Comparison of ENCODE assay signal across 17 cellular contexts in genomic region chr3:53146319-53146868, GRCh38. TPM values are rescaled to one million over a fixed set of nuclear protein-coding genes. Genes with fewer than 3 reads are reported as not detected.
DNase-seq lines count a peak whose midpoint lies in the region; ATAC-seq and TF ChIP-seq lines count a peak whose summit lies in the region.
"Had no signal": no experiment of that assay in that cellular context is flagged by ENCODE, and none has a peak within 500 bp of the region (broad histone marks: within the 10 kb centered on the region; RNA-seq: fewer than 3 reads in every experiment).

No MANE protein-coding gene starts in this region.

- H3K9ac ChIP-seq in PC-3 (ENCODE audit: low read length) (no peak overlapping the region), colonic mucosa (ENCODE audit: low read depth in 2 of 2, low read length in 2 of 2) (peak overlapping the region in 1 of 2 donors; percentile 56)
- H3K9ac ChIP-seq: BLaER1, KMS-11 had no signal

- no peaks in the 10 kb centered on the region for H3K9me3 ChIP-seq in PC-3 (ENCODE audit: low read length)
- no peaks in the 10 kb centered on the region for H3K9me3 ChIP-seq in colonic mucosa
- H3K9me3 ChIP-seq in neutrophil = no peaks in the 10 kb centered on the region
- H3K9me3 ChIP-seq in upper lobe of right lung = no peaks in the 10 kb centered on the region
- H3K9me3 ChIP-seq: BLaER1, MG63, SJCRH30 had no signal

- H3F3A ChIP-seq in PC-3 (ENCODE audit: low read length, unreplicated experiment) = no peaks in the 10 kb centered on the region

- ATAC-seq in PC-3 (no peak), upper lobe of right lung (no peak)
- ATAC-seq: HepG2 had no signal

- no peaks in the 10 kb centered on the region for H3K27me3 ChIP-seq in PC-3 (ENCODE audit: low read length)
- H3K27me3 ChIP-seq in colonic mucosa = no peaks in the 10 kb centered on the region
- H3K27me3 ChIP-seq in neutrophil = no peaks in the 10 kb centered on the region
- no peaks in the 10 kb centered on the region for H3K27me3 ChIP-seq in upper lobe of right lung
- H3K27me3 ChIP-seq: BLaER1, MG63 had no signal

- H3K9me2 ChIP-seq in PC-3 (replicated peaks; ENCODE audit: low read length) = no peaks in the 10 kb centered on the region

- TF ChIP-seq CTCF in PC-3 (conservative IDR thresholded peaks at IDR 0.05; ENCODE audit: low read depth, low read length) (no peak), colonic mucosa (IDR thresholded peaks at IDR 0.05) (no peak), neutrophil (IDR thresholded peaks at IDR 0.05) (no peak), upper lobe of right lung (IDR thresholded peaks at IDR 0.05) (no peak)

- no peaks in the 10 kb centered on the region for H3K36me3 ChIP-seq in PC-3 (ENCODE audit: low read depth, low read length)
- H3K36me3 ChIP-seq in colonic mucosa = no peaks in the 10 kb centered on the region
- H3K36me3 ChIP-seq in neutrophil = no peaks in the 10 kb centered on the region
- H3K36me3 ChIP-seq in upper lobe of right lung = no peaks in the 10 kb centered on the region
- H3K36me3 ChIP-seq: BLaER1, MG63, SJCRH30 had no signal

- H3K4me2 ChIP-seq in PC-3 (ENCODE audit: low read length) = peak overlapping the region; percentile 77
- H3K4me2 ChIP-seq: BLaER1, KMS-11 had no signal

- no peak overlapping the region for H3K4me3 ChIP-seq in PC-3 (ENCODE audit: low read length)
- no peak overlapping the region for H3K4me3 ChIP-seq in colonic mucosa
- H3K4me3 ChIP-seq in neutrophil (ENCODE audit: low read depth in 1 of 2, low read length in 1 of 2) = no peak overlapping the region
- no peak overlapping the region for H3K4me3 ChIP-seq in upper lobe of right lung
- H3K4me3 ChIP-seq: BLaER1, MG63, SJCRH30 had no signal

- POLR2A ChIA-PET in PC-3 (lab: Charles Lee; ENCODE audit: unreplicated experiment) = no interaction called here

- H3K27ac ChIP-seq in PC-3 (ENCODE audit: low read length) = peak overlapping the region; percentile 79
- peak overlapping the region; percentile 67 for H3K27ac ChIP-seq in colonic mucosa
- H3K27ac ChIP-seq in neutrophil = peak overlapping the region; percentile 90
- peak overlapping the region; percentile 8 for H3K27ac ChIP-seq in upper lobe of right lung
- H3K27ac ChIP-seq: BLaER1, KMS-11, SJCRH30 had no signal

- no TSS peak for BruUV-seq in PC-3 (replicated peaks; lab: Mats Ljungman, UMichigan)

- CTCF ChIA-PET in PC-3 (lab: Charles Lee) = interaction anchor here (0.7 to 2.2 kb wide), 3 partner anchors 12 to 74 kb away, joined by 3 to 8 read pairs (median 6); partner anchors contain the start of gene PRKCD

- H4K20me1 ChIP-seq in PC-3 (ENCODE audit: low read length) = no peaks in the 10 kb centered on the region
- H4K20me1 ChIP-seq: BLaER1 had no signal

- H3K4me1 ChIP-seq in PC-3 (ENCODE audit: insufficient read depth, low read length) (peaks cover 65% of the 10 kb centered on the region), colonic mucosa (peaks cover 34% of the 10 kb centered on the region), neutrophil (ENCODE audit: control insufficient read depth in 1 of 2, insufficient read depth in 1 of 2, low read depth in 1 of 2, low read length in 1 of 2) (peaks cover 66 to 70% of the 10 kb centered on the region in 2 experiments), upper lobe of right lung (peaks cover 31% of the 10 kb centered on the region)
- H3K4me1 ChIP-seq: SJCRH30 had no signal

- intact Hi-C loops in PC-3 (cut with micrococcal nuclease) (no loop called here), colonic mucosa (cut with DNase I) (no loop called here), upper lobe of right lung (cut with DNase I) (no loop called here)

- no peaks in the 10 kb centered on the region for H3K79me2 ChIP-seq in PC-3 (ENCODE audit: low read length)

- no peak overlapping the region for H2AFZ ChIP-seq in PC-3 (ENCODE audit: low read length)

- DNase-seq in PC-3 = no peak
- DNase-seq in colonic mucosa = no peak
- DNase-seq in upper lobe of right lung = no peak
- DNase-seq in NCI-H526 treated with DMSO at 0.1 percent for 48 hours (lab: John Stamatoyannopoulos, UW) = no peak
- DNase-seq in glomerular visceral epithelial cell (ENCODE audit: extremely low spot score) = no peak
- no peak for DNase-seq in activated CD4-positive, alpha-beta T cell treated with anti-CD3 and anti-CD28 coated beads, Interleukin-2, amount 50 U/mL, for 4 hours
- DNase-seq: DMS 273 treated with DMSO at 0.1 percent for 48 hours, MG63, NCI-H1092 treated with DMSO at 0.1 percent for 48 hours, NCI-H1694 treated with DMSO at 0.1 percent for 48 hours, NCI-H446, NCI-H774, SJCRH30 had no signal

RNA-seq across cellular contexts. Expression of gene PRKCD, which starts 14.6 kb away (rescaled TPM):
- total RNA-seq in PC-3 (2014; rRNA removed) = 7.8 and 18.7 TPM in 2 replicates
- total RNA-seq in colonic mucosa = 10 to 100 TPM; 58.9 to 75.0 TPM
- total RNA-seq in upper lobe of right lung = 78.4 TPM

RNA-seq across cellular contexts. Expression of gene RFT1, which starts 16.2 kb away (rescaled TPM):
- total RNA-seq in PC-3 (2014; rRNA removed) (21.1 and 24.6 TPM in 2 replicates), colonic mucosa (10 to 100 TPM; 15.3 to 30.4 TPM), upper lobe of right lung (20.6 TPM)

Comparison
In these comparisons a context has a peak if more than half of its experiments do, and no peak if none do; other contexts are left out.
1. H3K27ac ChIP-seq: peak in every context shown above with its lines; median percentile 90 in neutrophil; 79 in PC-3; 67 in colonic mucosa; 8 in upper lobe of right lung.